In genomic region chr9:106862946-106863740, GRCh38 we compare ENCODE assay signal across 8 cellular contexts. TPM values are rescaled to one million over a fixed set of nuclear protein-coding genes. Genes with fewer than 3 reads are reported as not detected.
DNase-seq lines count a peak whose midpoint lies in the region; ATAC-seq and TF ChIP-seq lines count a peak whose summit lies in the region.

TSS of gene ZNF462 (plus strand) at chr9:106863166. CDS start at chr9:106923384, 60,218 bp downstream.

- no peak for TF ChIP-seq CTCF in mucosa of descending colon (IDR thresholded peaks at IDR 0.05)
- TF ChIP-seq CTCF in upper lobe of right lung (IDR thresholded peaks at IDR 0.05): no peak

- H3K27me3 ChIP-seq in esophagus (ENCODE audit: control insufficient read depth in 1 of 2, insufficient read depth in 2 of 2, low read length in 2 of 2) (no peaks in the 10 kb centered on the region), upper lobe of right lung (no peaks in the 10 kb centered on the region)

- H3K27ac ChIP-seq in esophagus (ENCODE audit: low read depth in 2 of 2, low read length in 1 of 2) (peak within 1 kb of the TSS; percentile 65 to 95), upper lobe of right lung (peak within 1 kb of the TSS; percentile 80)

- peak within 1 kb of the TSS; percentile 76 for H3K4me3 Mint-ChIP-seq in T-helper 17 cell

- H3K4me1 ChIP-seq in esophagus (ENCODE audit: control insufficient read depth in 2 of 2, insufficient read depth in 2 of 2, low read length in 1 of 2) (no peaks in the 10 kb centered on the region), mucosa of descending colon (ENCODE audit: low read depth) (peaks cover 7% of the 10 kb centered on the region), upper lobe of right lung (peaks cover 8% of the 10 kb centered on the region)

- DNase-seq in COLO668 (lab: John Stamatoyannopoulos, UW; ENCODE audit: unreplicated experiment) (peak; percentile 53), HuH-7.5 (ENCODE audit: low spot score) (peak; percentile 31), T-helper 17 cell (no peak), mucosa of descending colon (peak; percentile 47 to 64 (median 50)), upper lobe of right lung (no peak), NCI-H2029 treated with DMSO at 0.1 percent for 48 hours (lab: John Stamatoyannopoulos, UW) (no peak)

- WGBS in esophagus, 2 donors: 1% methylated on average over 29 of the region's 29 CpGs

- ATAC-seq in T-helper 17 cell (no peak), mucosa of descending colon (peak; percentile 51), upper lobe of right lung (peak; percentile 26), GM18519 (IDR thresholded peaks at IDR 0.05; ENCODE audit: low FRiP score, unreplicated experiment) (no peak)

- H3K9me3 ChIP-seq in T-helper 17 cell (ENCODE audit: control insufficient read depth, low read length, poor library complexity, severe bottlenecking) (peaks cover 3% of the 10 kb centered on the region), esophagus (ENCODE audit: control insufficient read depth in 2 of 2, insufficient read depth in 1 of 2, low read depth in 1 of 2, low read length in 1 of 2) (no peaks in the 10 kb centered on the region), mucosa of descending colon (no peaks in the 10 kb centered on the region), upper lobe of right lung (no peaks in the 10 kb centered on the region)

- intact Hi-C loops in mucosa of descending colon (cut with DNase I, micrococcal nuclease): loop anchor here in 1 of 2 donors (5.0 kb wide), 1 partner anchor 59 kb away; no protein-coding TSS in a partner anchor
- intact Hi-C loops in upper lobe of right lung (cut with DNase I): no loop called here

- H3K4me1 Mint-ChIP-seq in T-helper 17 cell: no peaks in the 10 kb centered on the region

- no peaks in the 10 kb centered on the region for H3K36me3 ChIP-seq in esophagus (ENCODE audit: control insufficient read depth in 2 of 2, insufficient read depth in 2 of 2, low read length in 1 of 2)
- H3K36me3 ChIP-seq in mucosa of descending colon (ENCODE audit: low read depth): no peaks in the 10 kb centered on the region
- H3K36me3 ChIP-seq in upper lobe of right lung: no peaks in the 10 kb centered on the region

- no peaks in the 10 kb centered on the region for H3K36me3 Mint-ChIP-seq in T-helper 17 cell (ENCODE audit: low read depth)

- peaks cover 47% of the 10 kb centered on the region for H3K27me3 Mint-ChIP-seq in T-helper 17 cell

- H3K4me3 ChIP-seq in esophagus (ENCODE audit: low read depth in 1 of 2, low read length in 2 of 2) (peak within 1 kb of the TSS; percentile 83 to 97), mucosa of descending colon (peak within 1 kb of the TSS; percentile 46), upper lobe of right lung (peak within 1 kb of the TSS; percentile 61)

- H3K27ac Mint-ChIP-seq in T-helper 17 cell: no peak within 1 kb of the TSS

RNA-seq across cellular contexts. Expression of gene ZNF462, which starts in this region (rescaled TPM):
- total RNA-seq in T-helper 17 cell (10 to 100 TPM in 1 of 2 donors, 1 to 10 TPM in 1; 6.0 to 11.0 TPM), mucosa of descending colon (10 to 100 TPM; 34.8 to 54.7 (median 48.7) TPM), upper lobe of right lung (25.4 TPM)
- 1 to 10 TPM; 3.9 to 5.8 TPM for polyA plus RNA-seq in esophagus

Comparison
In these comparisons a context has a peak if more than half of its experiments do, and no peak if none do; other contexts are left out.
1. DNase-seq: peak in COLO668 (single experiment), HuH-7.5 (single experiment) and mucosa of descending colon (3 of 3); none in T-helper 17 cell (0 of 3), upper lobe of right lung (single experiment) and NCI-H2029 treated with DMSO at 0.1 percent for 48 hours (single experiment).
2. ATAC-seq: peak in mucosa of descending colon (single experiment) and upper lobe of right lung (single experiment); none in T-helper 17 cell (single experiment) and GM18519 (single experiment).
3. Peak in every context shown above with its lines, with median percentiles within 50 percentile points of each other: H3K4me3 ChIP-seq.